2 cellular contexts compared by ENCODE assay signal in genomic region chr1:73452522-73452921, GRCh38.
TF ChIP-seq lines count a peak whose summit lies in the region.

No MANE protein-coding gene starts in this region.

TF ChIP-seq in SK-N-SH, 30 proteins besides CTCF, POLR2A, EP300 and RAD21 (continued from another document):
- TF ChIP-seq, protein P1, sequence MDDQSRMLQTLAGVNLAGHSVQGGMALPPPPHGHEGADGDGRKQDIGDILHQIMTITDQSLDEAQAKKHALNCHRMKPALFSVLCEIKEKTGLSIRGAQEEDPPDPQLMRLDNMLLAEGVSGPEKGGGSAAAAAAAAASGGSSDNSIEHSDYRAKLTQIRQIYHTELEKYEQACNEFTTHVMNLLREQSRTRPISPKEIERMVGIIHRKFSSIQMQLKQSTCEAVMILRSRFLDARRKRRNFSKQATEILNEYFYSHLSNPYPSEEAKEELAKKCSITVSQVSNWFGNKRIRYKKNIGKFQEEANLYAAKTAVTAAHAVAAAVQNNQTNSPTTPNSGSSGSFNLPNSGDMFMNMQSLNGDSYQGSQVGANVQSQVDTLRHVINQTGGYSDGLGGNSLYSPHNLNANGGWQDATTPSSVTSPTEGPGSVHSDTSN (IDR thresholded peaks at IDR 0.05): no peak
- TF ChIP-seq SMC3 (IDR thresholded peaks at IDR 0.05; ENCODE audit: low read depth, low read length): no peak
- TF ChIP-seq TEAD4 (IDR thresholded peaks at IDR 0.05; ENCODE audit: borderline replicate concordance, insufficient read depth): no peak
- TF ChIP-seq USF1 (IDR thresholded peaks at IDR 0.05; ENCODE audit: borderline replicate concordance, low read depth): no peak
- TF ChIP-seq RFX5 (IDR thresholded peaks at IDR 0.05; ENCODE audit: low read length): no peak
- no peak for TF ChIP-seq TAF1 (IDR thresholded peaks at IDR 0.05; ENCODE audit: borderline replicate concordance, low read depth, low read length)
- TF ChIP-seq, protein P2, sequence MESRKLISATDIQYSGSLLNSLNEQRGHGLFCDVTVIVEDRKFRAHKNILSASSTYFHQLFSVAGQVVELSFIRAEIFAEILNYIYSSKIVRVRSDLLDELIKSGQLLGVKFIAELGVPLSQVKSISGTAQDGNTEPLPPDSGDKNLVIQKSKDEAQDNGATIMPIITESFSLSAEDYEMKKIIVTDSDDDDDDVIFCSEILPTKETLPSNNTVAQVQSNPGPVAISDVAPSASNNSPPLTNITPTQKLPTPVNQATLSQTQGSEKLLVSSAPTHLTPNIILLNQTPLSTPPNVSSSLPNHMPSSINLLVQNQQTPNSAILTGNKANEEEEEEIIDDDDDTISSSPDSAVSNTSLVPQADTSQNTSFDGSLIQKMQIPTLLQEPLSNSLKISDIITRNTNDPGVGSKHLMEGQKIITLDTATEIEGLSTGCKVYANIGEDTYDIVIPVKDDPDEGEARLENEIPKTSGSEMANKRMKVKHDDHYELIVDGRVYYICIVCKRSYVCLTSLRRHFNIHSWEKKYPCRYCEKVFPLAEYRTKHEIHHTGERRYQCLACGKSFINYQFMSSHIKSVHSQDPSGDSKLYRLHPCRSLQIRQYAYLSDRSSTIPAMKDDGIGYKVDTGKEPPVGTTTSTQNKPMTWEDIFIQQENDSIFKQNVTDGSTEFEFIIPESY (IDR thresholded peaks at IDR 0.05; ENCODE audit: borderline replicate concordance, low read depth): no peak
- no peak for TF ChIP-seq RCOR1 (IDR thresholded peaks at IDR 0.05; ENCODE audit: low read length)
- no peak for TF ChIP-seq RXRA (IDR thresholded peaks at IDR 0.05; ENCODE audit: borderline replicate concordance, low read depth)
TF ChIP-seq in SK-N-SH: peak in this region for 0.

TF ChIP-seq in SK-N-SH treated with all-trans-retinoic acid at 6 μM for 48 hours, 23 proteins besides CTCF, POLR2A, EP300 and RAD21 (continued from another document):
- TF ChIP-seq ZNF565 (CRISPR knock-in tag; conservative IDR thresholded peaks at IDR 0.05; ENCODE audit: low read depth) (no peak), ARNTL (CRISPR knock-in tag; IDR thresholded peaks at IDR 0.05; ENCODE audit: borderline replicate concordance, low read depth) (no peak), GLIS3 (CRISPR knock-in tag; IDR thresholded peaks at IDR 0.05) (no peak), ZFP3 (CRISPR knock-in tag; IDR thresholded peaks at IDR 0.05) (no peak), ZFP30 (CRISPR knock-in tag; IDR thresholded peaks at IDR 0.05) (no peak), CSDC2 (CRISPR knock-in tag; IDR thresholded peaks at IDR 0.05) (no peak)
- TF ChIP-seq, protein P3, sequence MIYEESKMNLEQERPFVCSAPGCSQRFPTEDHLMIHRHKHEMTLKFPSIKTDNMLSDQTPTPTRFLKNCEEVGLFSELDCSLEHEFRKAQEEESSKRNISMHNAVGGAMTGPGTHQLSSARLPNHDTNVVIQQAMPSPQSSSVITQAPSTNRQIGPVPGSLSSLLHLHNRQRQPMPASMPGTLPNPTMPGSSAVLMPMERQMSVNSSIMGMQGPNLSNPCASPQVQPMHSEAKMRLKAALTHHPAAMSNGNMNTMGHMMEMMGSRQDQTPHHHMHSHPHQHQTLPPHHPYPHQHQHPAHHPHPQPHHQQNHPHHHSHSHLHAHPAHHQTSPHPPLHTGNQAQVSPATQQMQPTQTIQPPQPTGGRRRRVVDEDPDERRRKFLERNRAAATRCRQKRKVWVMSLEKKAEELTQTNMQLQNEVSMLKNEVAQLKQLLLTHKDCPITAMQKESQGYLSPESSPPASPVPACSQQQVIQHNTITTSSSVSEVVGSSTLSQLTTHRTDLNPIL (CRISPR knock-in tag; IDR thresholded peaks at IDR 0.05; ENCODE audit: low read depth): no peak
TF ChIP-seq in SK-N-SH treated with all-trans-retinoic acid at 6 μM for 48 hours: peak in this region for 0.
